7 cellular contexts compared by ENCODE assay signal in genomic region chr9:14339746-14340145, GRCh38.
"Had no signal": no experiment of that assay in that cellular context is flagged by ENCODE, and none has a peak within 500 bp of the region (broad histone marks: within the 10 kb centered on the region; RNA-seq: fewer than 3 reads in every experiment).

No MANE protein-coding gene starts in this region.

- H3K36me3 ChIP-seq: HAP-1 had no signal

- H3K4me3 ChIP-seq: HAP-1, K562 had no signal

- H3K9me3 Mint-ChIP-seq: HFFc6 had no signal

- H3K4me1 ChIP-seq: HAP-1 had no signal

- H3K27ac Mint-ChIP-seq: HFFc6 had no signal

- DNase-seq: GOT3, H7, HFFc6, IMR-90 had no signal

- ATAC-seq: HCT116, K562 had no signal

- H3K4me3 Mint-ChIP-seq: HFFc6 had no signal

- H3K9me3 ChIP-seq: HAP-1 had no signal
